15 cellular contexts compared by ENCODE assay signal in genomic region chr13:102897371-102898138, GRCh38.
"Had no signal": no experiment of that assay in that cellular context is flagged by ENCODE, and none has a peak within 500 bp of the region (broad histone marks: within the 10 kb centered on the region; RNA-seq: fewer than 3 reads in every experiment).

No MANE protein-coding gene starts in this region.

- H3K9me3 Mint-ChIP-seq: activated CD8-positive, alpha-beta T cell treated with anti-CD3 and anti-CD28 coated beads for 36 hours; activated T-cell treated with anti-CD3 and anti-CD28 coated beads, Interleukin-2, amount 50 U/mL, for 72 hours; natural killer cell treated with Interleukin-12 subunit alpha and Interleukin-12 subunit beta and Interleukin-15 and Interleukin-18, amount 100 ng/mL, for 72 hours had no signal

- H3K36me3 ChIP-seq: tibial nerve had no signal

- H3K27ac Mint-ChIP-seq: activated CD4-positive, alpha-beta T cell treated with anti-CD3 and anti-CD28 coated beads for 36 hours; activated CD8-positive, alpha-beta T cell treated with anti-CD3 and anti-CD28 coated beads for 36 hours; activated T-cell treated with anti-CD3 and anti-CD28 coated beads, Interleukin-2, amount 50 U/mL, for 72 hours; natural killer cell treated with Interleukin-12 subunit alpha and Interleukin-12 subunit beta and Interleukin-15 and Interleukin-18, amount 100 ng/mL, for 72 hours had no signal

- H3K27me3 Mint-ChIP-seq: activated CD4-positive, alpha-beta T cell treated with anti-CD3 and anti-CD28 coated beads for 36 hours; activated CD8-positive, alpha-beta T cell treated with anti-CD3 and anti-CD28 coated beads for 36 hours had no signal

- H3K4me3 Mint-ChIP-seq: activated CD4-positive, alpha-beta T cell treated with anti-CD3 and anti-CD28 coated beads for 36 hours; activated CD8-positive, alpha-beta T cell treated with anti-CD3 and anti-CD28 coated beads for 36 hours; activated T-cell treated with anti-CD3 and anti-CD28 coated beads, Interleukin-2, amount 50 U/mL, for 72 hours; natural killer cell treated with Interleukin-12 subunit alpha and Interleukin-12 subunit beta and Interleukin-15 and Interleukin-18, amount 100 ng/mL, for 72 hours had no signal

- H3K4me1 Mint-ChIP-seq: activated CD4-positive, alpha-beta T cell treated with anti-CD3 and anti-CD28 coated beads for 36 hours had no signal

- H3K27ac ChIP-seq: skin epidermis, tibial nerve had no signal

- H3K27me3 ChIP-seq: tibial nerve had no signal

- H3K4me1 ChIP-seq: tibial nerve had no signal

- ATAC-seq: activated CD4-positive, alpha-beta T cell treated with anti-CD3 and anti-CD28 coated beads for 36 hours; activated CD8-positive, alpha-beta T cell treated with anti-CD3 and anti-CD28 coated beads for 36 hours; mucosa of descending colon; natural killer cell treated with Interleukin-12 subunit alpha and Interleukin-12 subunit beta and Interleukin-15 and Interleukin-18, amount 100 ng/mL, for 72 hours had no signal

- H3K4me3 ChIP-seq: mucosa of descending colon, skin epidermis, tibial nerve had no signal

- H3K9me3 ChIP-seq: mucosa of descending colon, tibial nerve had no signal

- DNase-seq: activated CD4-positive, alpha-beta T cell treated with anti-CD3 and anti-CD28 coated beads for 36 hours; activated CD8-positive, alpha-beta memory T cell treated with anti-CD3 and anti-CD28 coated beads, Interleukin-2, amount 50 U/mL, for 4 hours; activated CD8-positive, alpha-beta T cell treated with anti-CD3 and anti-CD28 coated beads for 36 hours; activated T-cell treated with anti-CD3 and anti-CD28 coated beads, Interleukin-2, amount 50 U/mL, for 72 hours; central memory CD4-positive, alpha-beta T cell; dermis blood vessel endothelial cell; erythroblast; hypothalamus; kidney glomerular epithelial cell; mammary epithelial cell; mucosa of descending colon; T1000 had no signal

- H3K36me3 Mint-ChIP-seq: natural killer cell treated with Interleukin-12 subunit alpha and Interleukin-12 subunit beta and Interleukin-15 and Interleukin-18, amount 100 ng/mL, for 72 hours had no signal
